ENCODE assay signal across 20 cellular contexts in genomic region chr6:439681-440167, GRCh38. TPM values are rescaled to one million over a fixed set of nuclear protein-coding genes. Genes with fewer than 3 reads are reported as not detected.
DNase-seq lines count a peak whose midpoint lies in the region; TF ChIP-seq lines count a peak whose summit lies in the region.
"Had no signal": no experiment of that assay in that cellular context is flagged by ENCODE, and none has a peak within 500 bp of the region (broad histone marks: within the 10 kb centered on the region; RNA-seq: fewer than 3 reads in every experiment).

No MANE protein-coding gene starts in this region.

- no peak overlapping the region for H3K27ac ChIP-seq in HEK293 (ENCODE audit: extremely low read depth, low read depth, low read length)
- peak overlapping the region; percentile 10 to 64 for H3K27ac ChIP-seq in right atrium auricular region
- no peak overlapping the region for H3K27ac ChIP-seq in Peyer's patch
- H3K27ac ChIP-seq: adrenal gland, BLaER1, breast epithelium, coronary artery had no signal

- CTCF ChIA-PET in HEK293 (lab: Yijun Ruan, JAX), result no interaction called here

- DNase-seq in NCI-H2029 (lab: John Stamatoyannopoulos, UW), result peak; percentile 13
- DNase-seq in NCI-H2029 treated with DMSO at 0.1 percent for 48 hours (lab: John Stamatoyannopoulos, UW), result no peak
- peak; percentile 6 for DNase-seq in activated CD8-positive, alpha-beta memory T cell treated with anti-CD3 and anti-CD28 coated beads, Interleukin-2, amount 50 U/mL, for 4 hours
- DNase-seq in right atrium auricular region (ENCODE audit: low spot score), result peak; percentile 69
- no peak for DNase-seq in erythroblast (lab: John Stamatoyannopoulos, UW)
- DNase-seq in Peyer's patch, result no peak
- DNase-seq in SHP77 treated with DMSO at 0.1 percent for 48 hours (lab: John Stamatoyannopoulos, UW), result no peak
- DNase-seq: activated T-cell treated with anti-CD3 and anti-CD28 coated beads, Interleukin-2, amount 50 U/mL, for 1 hour; Calu3; EL; islet precursor cell; Kasumi-1; NCI-H1048; NCI-H446 treated with DMSO at 0.1 percent for 48 hours had no signal

- no peak for TF ChIP-seq CTCF in HEK293 (tag by site-specific recombination; IDR thresholded peaks at IDR 0.05)
- no peak for TF ChIP-seq CTCF in right atrium auricular region (IDR thresholded peaks at IDR 0.05)
- no peak for TF ChIP-seq CTCF in Peyer's patch (IDR thresholded peaks at IDR 0.05)

- no peaks in the 10 kb centered on the region for H3K4me1 ChIP-seq in HEK293 (ENCODE audit: control insufficient read depth, insufficient read depth, low read length)
- peaks cover 0 to 7% of the 10 kb centered on the region in 2 donors for H3K4me1 ChIP-seq in right atrium auricular region
- no peaks in the 10 kb centered on the region for H3K4me1 ChIP-seq in Peyer's patch
- H3K4me1 ChIP-seq: adrenal gland, breast epithelium had no signal

- H3K27me3 ChIP-seq in right atrium auricular region (no peaks in the 10 kb centered on the region), Peyer's patch (no peaks in the 10 kb centered on the region)
- H3K27me3 ChIP-seq: BLaER1 had no signal

- POLR2A ChIA-PET in HEK293 (lab: Yijun Ruan, JAX), result no interaction called here

- H3K36me3 ChIP-seq in HEK293 (ENCODE audit: control insufficient read depth in 2 of 2, insufficient read depth in 1 of 2, low read length in 2 of 2) (no peaks in the 10 kb centered on the region), right atrium auricular region (no peaks in the 10 kb centered on the region), Peyer's patch (no peaks in the 10 kb centered on the region)
- H3K36me3 ChIP-seq: adrenal gland, BLaER1, breast epithelium had no signal

- no peak for TF ChIP-seq POLR2A in erythroblast (IDR thresholded peaks at IDR 0.05; ENCODE audit: low read length)
- TF ChIP-seq POLR2A in Peyer's patch (IDR thresholded peaks at IDR 0.05), result no peak

- H3K9me3 ChIP-seq in HEK293 (ENCODE audit: control insufficient read depth, insufficient read depth, low read depth, low read length), result no peaks in the 10 kb centered on the region
- H3K9me3 ChIP-seq in right atrium auricular region, result no peaks in the 10 kb centered on the region
- no peaks in the 10 kb centered on the region for H3K9me3 ChIP-seq in Peyer's patch
- H3K9me3 ChIP-seq: adrenal gland, BLaER1, breast epithelium had no signal

- H3K4me3 ChIP-seq in HEK293 (ENCODE audit: low read depth, low read length), result no peak overlapping the region
- H3K4me3 ChIP-seq in right atrium auricular region, result no peak overlapping the region
- H3K4me3 ChIP-seq in Peyer's patch, result no peak overlapping the region
- H3K4me3 ChIP-seq: adrenal gland, BLaER1, breast epithelium, coronary artery, lung had no signal

TF ChIP-seq in HEK293, 187 proteins besides CTCF, POLR2A, EP300 and RAD21:
- TF ChIP-seq EGR2 (tag by site-specific recombination; IDR thresholded peaks at IDR 0.05; ENCODE audit: low read depth) (no peak), ZNF660 (tag by site-specific recombination; IDR thresholded peaks at IDR 0.05) (no peak), PRDM10 (tag by site-specific recombination; IDR thresholded peaks at IDR 0.05) (peak; percentile 52), ZNF311 (tag by site-specific recombination; IDR thresholded peaks at IDR 0.05; ENCODE audit: borderline replicate concordance) (no peak), GFI1B (tag by site-specific recombination; IDR thresholded peaks at IDR 0.05) (no peak), ZNF221 (tag by site-specific recombination; IDR thresholded peaks at IDR 0.05; ENCODE audit: borderline replicate concordance) (no peak), ZNF518A (tag by site-specific recombination; conservative IDR thresholded peaks at IDR 0.05; ENCODE audit: low read depth) (no peak), ZBTB17 (tag by site-specific recombination; IDR thresholded peaks at IDR 0.05) (peak; percentile 81), ZNF112 (tag by site-specific recombination; IDR thresholded peaks at IDR 0.05) (no peak)

RNA-seq across cellular contexts. Expression of gene IRF4, which starts 48.2 kb away (rescaled TPM):
- total RNA-seq in right atrium auricular region, result 1 to 10 TPM in 1 of 2 donors, under 1 TPM in 1; 0.15 to 1.1 TPM
- 10 to 100 TPM in 1 of 4 donors, 1 to 10 TPM in 2, under 1 TPM in 1; 0.47 to 57.8 (median 6.9) TPM for total RNA-seq in Peyer's patch
- total RNA-seq: Calu3 had no signal

Comparison
In these comparisons a context has a peak if more than half of its experiments do, and no peak if none do; other contexts are left out.
1. DNase-seq: peak in NCI-H2029 (single experiment), activated CD8-positive, alpha-beta memory T cell treated with anti-CD3 and anti-CD28 coated beads, Interleukin-2, amount 50 U/mL, for 4 hours (single experiment) and right atrium auricular region (single experiment); none in NCI-H2029 treated with DMSO at 0.1 percent for 48 hours (single experiment), erythroblast (0 of 2), Peyer's patch (0 of 3) and SHP77 treated with DMSO at 0.1 percent for 48 hours (single experiment).
2. H3K27ac ChIP-seq: peak in right atrium auricular region (2 of 2); none in HEK293 (single experiment) and Peyer's patch (0 of 4).